Comparison of ENCODE assay signal across 12 cellular contexts in the genomic region with DNA sequence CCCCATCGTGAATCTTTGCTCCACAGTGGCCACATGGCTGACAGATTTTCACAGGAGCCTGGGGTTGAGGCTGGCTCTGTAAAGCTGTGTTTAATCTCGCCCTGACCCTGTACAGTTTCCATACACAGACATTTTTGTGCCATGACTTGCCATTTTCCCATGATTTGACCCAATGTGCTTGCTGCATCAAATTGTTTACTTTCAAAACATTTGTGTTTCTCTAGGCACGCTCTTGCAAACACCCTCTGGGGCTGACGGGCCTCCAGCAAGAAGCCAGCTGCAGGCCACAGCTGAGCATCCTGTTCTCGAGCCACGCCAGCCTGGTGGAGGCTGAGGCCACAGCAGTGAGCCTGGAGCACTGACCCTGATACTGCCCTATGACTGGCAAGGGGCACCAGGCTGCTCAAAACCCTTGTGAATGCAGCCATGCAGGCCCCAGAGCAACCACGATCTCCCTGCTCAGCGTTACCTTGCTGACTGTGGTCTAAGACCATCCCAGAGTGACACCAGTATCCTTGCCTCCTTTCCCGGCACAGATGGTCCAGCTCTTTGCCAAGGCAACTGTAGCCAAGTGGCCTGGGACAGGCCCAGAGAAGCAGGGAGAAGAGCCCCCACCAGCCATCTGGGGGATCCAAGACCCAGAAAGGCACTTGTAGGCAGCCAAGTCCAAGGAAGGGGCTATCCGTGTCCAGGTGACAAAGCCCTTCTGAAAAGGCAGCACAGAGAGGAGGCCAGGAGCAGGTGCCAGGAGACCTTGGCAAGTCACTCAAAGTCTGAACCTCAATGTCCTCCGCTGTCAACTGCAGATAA.
A peak's percentile ranks its signal among the peaks of the same experiment; 100 is the strongest.
DNase-seq lines count a peak whose midpoint lies in the region; TF ChIP-seq lines count a peak whose summit lies in the region.
"Had no signal": no experiment of that assay in that cellular context is flagged by ENCODE, and none has a peak within 500 bp of the region (broad histone marks: within the 10 kb centered on the region; RNA-seq: fewer than 3 reads in every experiment).

No MANE protein-coding gene starts in this region.

- DNase-seq in NCI-H2171 treated with DMSO at 0.1 percent for 48 hours (lab: John Stamatoyannopoulos, UW) (peak; percentile 0), NCI-H2171 (lab: John Stamatoyannopoulos, UW) (no peak), SJSA1 (ENCODE audit: low read depth in 1 of 2, low spot score in 2 of 2) (peak; percentile 40 to 50), fibroblast of pulmonary artery (ENCODE audit: low read depth) (peak; percentile 84), spleen (peak; percentile 74), SK-N-SH (no peak), islet precursor cell (no peak), NCI-H1105 treated with DMSO at 0.1 percent for 48 hours (lab: John Stamatoyannopoulos, UW) (no peak)
- DNase-seq: T-helper 17 cell had no signal

- H4K20me1 ChIP-seq in SK-N-SH (ENCODE audit: insufficient read depth), result no peaks in the 10 kb centered on the region

- POLR2A ChIA-PET in SK-N-SH (lab: Yijun Ruan, JAX), result interaction anchor here (0.6 kb wide), 1 partner anchor 117 kb away, joined by 3 read pairs; no protein-coding TSS in a partner anchor

- H3K4me1 ChIP-seq in SJSA1 (replicated peaks) (peaks cover 13% of the 10 kb centered on the region), spleen (peaks cover 0 to 21% (median 14%) of the 10 kb centered on the region in 6 donors), SK-N-SH (ENCODE audit: control insufficient read depth in 1 of 2, insufficient read depth in 2 of 2, low read depth in 1 of 2, low read length in 1 of 2) (no peaks in the 10 kb centered on the region; a peak in 1 of 4 replicates)
- H3K4me1 ChIP-seq: A549, right lobe of liver had no signal

- H3K27me3 ChIP-seq in SJSA1 (replicated peaks), result no peaks in the 10 kb centered on the region
- no peaks in the 10 kb centered on the region for H3K27me3 ChIP-seq in spleen (replicated peaks in 1 of 7)
- H3K27me3 ChIP-seq in SK-N-SH (ENCODE audit: insufficient read depth), result no peaks in the 10 kb centered on the region
- H3K27me3 ChIP-seq: right lobe of liver had no signal

- no peak for TF ChIP-seq RAD21 in SK-N-SH (IDR thresholded peaks at IDR 0.05; ENCODE audit: low read length)

- H3K27ac ChIP-seq in SJSA1, result no peak overlapping the region; the same call in 1 of the 2 replicates
- H3K27ac ChIP-seq in spleen, result peak overlapping the region in 3 of 8 donors; percentile 39 to 59 (median 52)
- no peak overlapping the region for H3K27ac ChIP-seq in SK-N-SH (ENCODE audit: low read depth in 2 of 2, low read length in 1 of 2)
- H3K27ac ChIP-seq: A549, KMS-11, right lobe of liver had no signal

- H2AFZ ChIP-seq in SK-N-SH (ENCODE audit: low read depth), result no peak overlapping the region

- H3K79me2 ChIP-seq in SK-N-SH (ENCODE audit: insufficient read depth), result no peaks in the 10 kb centered on the region

- H3K9me3 ChIP-seq in SJSA1 (replicated peaks) (no peaks in the 10 kb centered on the region), spleen (no peaks in the 10 kb centered on the region), SK-N-SH (no peaks in the 10 kb centered on the region)
- H3K9me3 ChIP-seq: A549, right lobe of liver had no signal

- TF ChIP-seq CTCF in fibroblast of pulmonary artery (IDR thresholded peaks at IDR 0.05; ENCODE audit: low read length, missing control alignments) (no peak), spleen (IDR thresholded peaks at IDR 0.05 in 8 of 11, conservative IDR thresholded peaks at IDR 0.05 in 3 of 11) (no peak), SK-N-SH (IDR thresholded peaks at IDR 0.05) (no peak)

- no peak for TF ChIP-seq POLR2A in spleen (IDR thresholded peaks at IDR 0.05)

- TF ChIP-seq EP300 in SK-N-SH (IDR thresholded peaks at IDR 0.05; ENCODE audit: borderline replicate concordance in 1 of 2, low read depth in 1 of 2, low read length in 1 of 2), result no peak

- 67 to 85% (median 84%) methylated on average over 8 to 11 of the region's 11 CpGs for WGBS in spleen, 5 donors
- WGBS in SK-N-SH (ENCODE audit: low lambda C conversion rate), result 37% methylated on average over 9 of the region's 11 CpGs

- CTCF ChIA-PET in SK-N-SH (lab: Yijun Ruan, JAX), result no interaction called here

- H3K36me3 ChIP-seq in SJSA1 (no peaks in the 10 kb centered on the region), spleen (no peaks in the 10 kb centered on the region), SK-N-SH (replicated peaks in 1 of 2; ENCODE audit: control insufficient read depth in 1 of 2, insufficient read depth in 2 of 2, low read length in 1 of 2) (no peaks in the 10 kb centered on the region)
- H3K36me3 ChIP-seq: right lobe of liver had no signal

- H3K4me3 ChIP-seq in SJSA1 (no peak overlapping the region), fibroblast of pulmonary artery (replicated peaks; ENCODE audit: low read depth, low read length) (no peak overlapping the region), spleen (no peak overlapping the region), SK-N-SH (ENCODE audit: low read depth in 2 of 2, low read length in 1 of 2) (no peak overlapping the region)
- H3K4me3 ChIP-seq: A549, right lobe of liver had no signal

- H3K9me2 ChIP-seq in SK-N-SH, result no peaks in the 10 kb centered on the region

- intact Hi-C loops in spleen (cut with DNase I; ENCODE audit: low total_unique reads), result no loop called here

- H3F3A ChIP-seq in SK-N-SH (replicated peaks; ENCODE audit: insufficient read depth), result no peaks in the 10 kb centered on the region

- no peak overlapping the region for H3K9ac ChIP-seq in SK-N-SH
- H3K9ac ChIP-seq: KMS-11 had no signal

- no peak overlapping the region for H3K4me2 ChIP-seq in SK-N-SH
- H3K4me2 ChIP-seq: A549, KMS-11 had no signal

TF ChIP-seq in SK-N-SH, 30 proteins besides CTCF, POLR2A, EP300 and RAD21:
- TF ChIP-seq FOXJ3 (CRISPR knock-in tag; IDR thresholded peaks at IDR 0.05) (no peak), FOSL2 (IDR thresholded peaks at IDR 0.05; ENCODE audit: borderline replicate concordance, low read depth) (no peak), GABPA (IDR thresholded peaks at IDR 0.05; ENCODE audit: low read depth) (no peak), JUND (IDR thresholded peaks at IDR 0.05) (no peak), TEAD4 (IDR thresholded peaks at IDR 0.05; ENCODE audit: borderline replicate concordance, insufficient read depth) (no peak), MEF2A (IDR thresholded peaks at IDR 0.05; ENCODE audit: borderline replicate concordance, low read depth) (no peak), GATA2 (CRISPR knock-in tag; IDR thresholded peaks at IDR 0.05) (no peak), POLR2AphosphoS5 (IDR thresholded peaks at IDR 0.05; ENCODE audit: low read depth, low read length) (no peak), CHD2 (IDR thresholded peaks at IDR 0.05; ENCODE audit: low read length, partially characterized antibody) (no peak)
- TF ChIP-seq, protein P1, sequence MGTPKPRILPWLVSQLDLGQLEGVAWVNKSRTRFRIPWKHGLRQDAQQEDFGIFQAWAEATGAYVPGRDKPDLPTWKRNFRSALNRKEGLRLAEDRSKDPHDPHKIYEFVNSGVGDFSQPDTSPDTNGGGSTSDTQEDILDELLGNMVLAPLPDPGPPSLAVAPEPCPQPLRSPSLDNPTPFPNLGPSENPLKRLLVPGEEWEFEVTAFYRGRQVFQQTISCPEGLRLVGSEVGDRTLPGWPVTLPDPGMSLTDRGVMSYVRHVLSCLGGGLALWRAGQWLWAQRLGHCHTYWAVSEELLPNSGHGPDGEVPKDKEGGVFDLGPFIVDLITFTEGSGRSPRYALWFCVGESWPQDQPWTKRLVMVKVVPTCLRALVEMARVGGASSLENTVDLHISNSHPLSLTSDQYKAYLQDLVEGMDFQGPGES (IDR thresholded peaks at IDR 0.05; ENCODE audit: low read depth, low read length), result no peak
- TF ChIP-seq, protein P2, sequence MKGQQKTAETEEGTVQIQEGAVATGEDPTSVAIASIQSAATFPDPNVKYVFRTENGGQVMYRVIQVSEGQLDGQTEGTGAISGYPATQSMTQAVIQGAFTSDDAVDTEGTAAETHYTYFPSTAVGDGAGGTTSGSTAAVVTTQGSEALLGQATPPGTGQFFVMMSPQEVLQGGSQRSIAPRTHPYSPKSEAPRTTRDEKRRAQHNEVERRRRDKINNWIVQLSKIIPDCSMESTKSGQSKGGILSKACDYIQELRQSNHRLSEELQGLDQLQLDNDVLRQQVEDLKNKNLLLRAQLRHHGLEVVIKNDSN (IDR thresholded peaks at IDR 0.05; ENCODE audit: borderline replicate concordance, low read depth), result no peak

Comparison
In these comparisons a context has a peak if more than half of its experiments do, and no peak if none do; other contexts are left out.
1. DNase-seq: peak in NCI-H2171 treated with DMSO at 0.1 percent for 48 hours (single experiment), SJSA1 (2 of 2), fibroblast of pulmonary artery (single experiment) and spleen (single experiment); none in NCI-H2171 (single experiment), SK-N-SH (single experiment), islet precursor cell (single experiment) and NCI-H1105 treated with DMSO at 0.1 percent for 48 hours (single experiment).